Comparison of ENCODE assay signal across 1 cellular context in the genomic region with DNA sequence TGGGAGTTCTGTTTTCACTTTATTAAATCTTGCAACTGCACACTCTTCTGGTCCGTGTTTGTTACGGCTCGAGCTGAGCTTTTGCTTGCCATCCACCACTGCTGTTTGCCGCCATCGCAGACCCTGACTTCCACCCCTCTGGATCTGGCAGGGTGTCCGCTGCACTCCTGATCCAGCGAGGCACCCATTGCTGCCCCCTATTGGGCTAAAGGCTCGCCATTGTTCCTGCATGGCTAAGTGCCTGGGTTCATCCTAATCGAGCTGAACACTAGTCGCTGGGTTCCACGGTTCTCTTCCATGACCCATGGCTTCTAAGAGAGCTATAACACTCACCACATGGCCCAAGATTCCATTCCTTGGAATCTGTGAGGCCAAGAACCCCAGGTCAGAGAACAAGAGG.
TF ChIP-seq lines count a peak whose summit lies in the region.

No MANE protein-coding gene starts in this region.

TF ChIP-seq in K562, 482 proteins besides CTCF, POLR2A, EP300 and RAD21:
- TF ChIP-seq EHMT2 (IDR thresholded peaks at IDR 0.05) (peak; percentile 67; the same call in 1 of the 2 replicates), PRDM10 (IDR thresholded peaks at IDR 0.05; ENCODE audit: partially characterized antibody) (peak; percentile 47), YY1 (IDR thresholded peaks at IDR 0.05; ENCODE audit: borderline replicate concordance in 1 of 3, control insufficient read depth in 1 of 3, extremely low read depth in 1 of 3, insufficient read depth in 3 of 3, insufficient read length in 1 of 3, insufficient replicate concordance in 2 of 3, low read depth in 1 of 3, low read length in 2 of 3) (peak in 1 of 3 experiments; percentile 48), NFRKB (IDR thresholded peaks at IDR 0.05; ENCODE audit: low read depth) (peak; percentile 50; the same call in 1 of the 2 replicates)
- TF ChIP-seq, protein P1, sequence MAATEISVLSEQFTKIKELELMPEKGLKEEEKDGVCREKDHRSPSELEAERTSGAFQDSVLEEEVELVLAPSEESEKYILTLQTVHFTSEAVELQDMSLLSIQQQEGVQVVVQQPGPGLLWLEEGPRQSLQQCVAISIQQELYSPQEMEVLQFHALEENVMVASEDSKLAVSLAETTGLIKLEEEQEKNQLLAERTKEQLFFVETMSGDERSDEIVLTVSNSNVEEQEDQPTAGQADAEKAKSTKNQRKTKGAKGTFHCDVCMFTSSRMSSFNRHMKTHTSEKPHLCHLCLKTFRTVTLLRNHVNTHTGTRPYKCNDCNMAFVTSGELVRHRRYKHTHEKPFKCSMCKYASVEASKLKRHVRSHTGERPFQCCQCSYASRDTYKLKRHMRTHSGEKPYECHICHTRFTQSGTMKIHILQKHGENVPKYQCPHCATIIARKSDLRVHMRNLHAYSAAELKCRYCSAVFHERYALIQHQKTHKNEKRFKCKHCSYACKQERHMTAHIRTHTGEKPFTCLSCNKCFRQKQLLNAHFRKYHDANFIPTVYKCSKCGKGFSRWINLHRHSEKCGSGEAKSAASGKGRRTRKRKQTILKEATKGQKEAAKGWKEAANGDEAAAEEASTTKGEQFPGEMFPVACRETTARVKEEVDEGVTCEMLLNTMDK (IDR thresholded peaks at IDR 0.05; ENCODE audit: borderline replicate concordance, insufficient read depth, low read depth, low read length, poor library complexity, severe bottlenecking), result peak; percentile 4
